16 cellular contexts compared by ENCODE assay signal in the genomic region with DNA sequence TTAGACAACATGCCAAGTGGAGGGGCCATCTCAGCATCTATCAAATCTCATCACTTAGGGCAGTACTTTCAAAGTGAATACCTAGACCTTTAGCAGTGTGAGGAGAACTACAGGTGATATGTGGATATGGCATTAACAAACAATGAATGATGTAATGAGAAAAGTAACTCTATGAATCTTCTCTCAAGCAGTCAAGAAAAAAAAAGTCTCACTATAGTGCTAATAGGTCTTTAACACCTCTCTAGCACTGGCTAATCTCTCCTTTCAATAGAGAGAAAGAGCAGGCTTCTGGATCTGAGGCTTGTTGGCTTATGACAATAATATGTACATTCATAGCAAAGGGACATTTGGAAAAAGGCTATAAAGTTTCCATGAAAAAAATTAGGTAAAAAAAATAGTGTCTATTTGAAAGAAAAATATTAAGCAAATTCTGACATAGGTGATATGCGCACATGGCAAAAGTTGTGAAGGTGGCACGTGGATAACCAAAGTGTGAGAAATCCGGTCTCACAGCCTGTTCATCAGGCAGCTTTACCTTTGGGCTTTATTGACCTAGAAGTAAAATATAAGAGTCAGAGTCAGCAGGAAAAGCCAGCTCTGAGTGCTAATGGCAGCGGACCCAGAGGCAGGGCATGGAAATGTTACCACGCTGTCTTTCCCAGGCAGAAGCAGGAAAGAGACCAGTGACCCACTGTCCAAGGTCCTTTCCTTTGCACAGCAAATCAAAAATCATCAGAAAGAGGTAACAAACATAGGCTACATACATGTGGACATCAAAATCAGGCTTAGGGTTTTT.
A peak's percentile ranks its signal among the peaks of the same experiment; 100 is the strongest.
DNase-seq lines count a peak whose midpoint lies in the region; ATAC-seq, FAIRE-seq and TF ChIP-seq lines count a peak whose summit lies in the region.
"Had no signal": no experiment of that assay in that cellular context is flagged by ENCODE, and none has a peak within 500 bp of the region (broad histone marks: within the 10 kb centered on the region; RNA-seq: fewer than 3 reads in every experiment).

No MANE protein-coding gene starts in this region.

- intact Hi-C loops in posterior vena cava (cut with DNase I) = no loop called here

- H3K27me3 ChIP-seq in bronchial epithelial cell (ENCODE audit: control insufficient read depth, insufficient read depth, low read length) = no peaks in the 10 kb centered on the region

- peaks cover 5 to 6% (median 6%) of the 10 kb centered on the region in 3 donors for H3K27me3 Mint-ChIP-seq in immature natural killer cell (ENCODE audit: low read depth in 3 of 3)
- H3K27me3 Mint-ChIP-seq: progenitor cell of endocrine pancreas had no signal

- DNase-seq in bronchial epithelial cell (ENCODE audit: low read depth) (peak; percentile 69), immature natural killer cell (peak; percentile 67 to 70 (median 70)), pulmonary artery endothelial cell (ENCODE audit: low read depth, low spot score) (peak; percentile 62), anterior cingulate cortex (lab: John Stamatoyannopoulos, UW) (no peak), posterior vena cava (ENCODE audit: low spot score) (no peak)
- DNase-seq: activated CD4-positive, alpha-beta T cell treated with anti-CD3 and anti-CD28 coated beads for 36 hours; activated naive CD8-positive, alpha-beta T cell treated with anti-CD3 and anti-CD28 coated beads, Interleukin-2, amount 10 ng/mL, durations not matched to agents 7 days and 5 days; activated T-cell treated with anti-CD3 and anti-CD28 coated beads, Interleukin-2, amount 50 U/mL, for 24 hours; midbrain; MM.1S; NCI-H1930; NCI-H774; SHP77 treated with DMSO at 0.1 percent for 48 hours had no signal

- H3K36me3 Mint-ChIP-seq in immature natural killer cell = peaks cover 0 to 5% (median 4%) of the 10 kb centered on the region in 3 donors
- H3K36me3 Mint-ChIP-seq: activated naive CD8-positive, alpha-beta T cell treated with anti-CD3 and anti-CD28 coated beads, Interleukin-2, amount 10 ng/mL, durations not matched to agents 7 days and 5 days had no signal

- TF ChIP-seq RAD21 in Ishikawa (IDR thresholded peaks at IDR 0.05; ENCODE audit: low read depth) = no peak

- no peak for TF ChIP-seq EP300 in Ishikawa (IDR thresholded peaks at IDR 0.05; ENCODE audit: borderline replicate concordance)

- peak overlapping the region; percentile 90 to 98 (median 95) for H3K27ac Mint-ChIP-seq in immature natural killer cell
- H3K27ac Mint-ChIP-seq: activated CD4-positive, alpha-beta T cell treated with anti-CD3 and anti-CD28 coated beads for 36 hours; activated naive CD8-positive, alpha-beta T cell treated with anti-CD3 and anti-CD28 coated beads, Interleukin-2, amount 10 ng/mL, durations not matched to agents 7 days and 5 days; activated T-cell treated with anti-CD3 and anti-CD28 coated beads, Interleukin-2, amount 50 U/mL, for 24 hours had no signal

- no peak for FAIRE-seq in bronchial epithelial cell (lab: Jason Lieb, UNC)

- ATAC-seq in GM18858 (IDR thresholded peaks at IDR 0.05; ENCODE audit: unreplicated experiment) = no peak
- ATAC-seq: activated CD4-positive, alpha-beta T cell treated with anti-CD3 and anti-CD28 coated beads for 36 hours had no signal

- no peak for TF ChIP-seq CTCF in bronchial epithelial cell (IDR thresholded peaks at IDR 0.05; ENCODE audit: insufficient read depth, low read length, severe bottlenecking)

- peaks cover 77 to 88% of the 10 kb centered on the region in 2 donors for H3K4me1 Mint-ChIP-seq in immature natural killer cell

- H3K9me3 Mint-ChIP-seq in immature natural killer cell = no peaks in the 10 kb centered on the region
- H3K9me3 Mint-ChIP-seq: activated naive CD8-positive, alpha-beta T cell treated with anti-CD3 and anti-CD28 coated beads, Interleukin-2, amount 10 ng/mL, durations not matched to agents 7 days and 5 days; activated T-cell treated with anti-CD3 and anti-CD28 coated beads, Interleukin-2, amount 50 U/mL, for 24 hours had no signal

- H3K4me3 Mint-ChIP-seq in immature natural killer cell = peak overlapping the region; percentile 55 to 79 (median 67)
- H3K4me3 Mint-ChIP-seq: activated CD4-positive, alpha-beta T cell treated with anti-CD3 and anti-CD28 coated beads for 36 hours; activated naive CD8-positive, alpha-beta T cell treated with anti-CD3 and anti-CD28 coated beads, Interleukin-2, amount 10 ng/mL, durations not matched to agents 7 days and 5 days; activated T-cell treated with anti-CD3 and anti-CD28 coated beads, Interleukin-2, amount 50 U/mL, for 24 hours had no signal

- no peaks in the 10 kb centered on the region for H3K36me3 ChIP-seq in bronchial epithelial cell (ENCODE audit: control insufficient read depth, insufficient read depth, low read length)

- no peak overlapping the region for H3K4me3 ChIP-seq in bronchial epithelial cell (ENCODE audit: low read depth, low read length)

TF ChIP-seq in Ishikawa, 13 proteins besides CTCF, POLR2A, EP300 and RAD21:
- TF ChIP-seq NFIC (IDR thresholded peaks at IDR 0.05) (no peak), YY1 (IDR thresholded peaks at IDR 0.05; ENCODE audit: low read depth) (no peak)
- TF ChIP-seq, protein P1, sequence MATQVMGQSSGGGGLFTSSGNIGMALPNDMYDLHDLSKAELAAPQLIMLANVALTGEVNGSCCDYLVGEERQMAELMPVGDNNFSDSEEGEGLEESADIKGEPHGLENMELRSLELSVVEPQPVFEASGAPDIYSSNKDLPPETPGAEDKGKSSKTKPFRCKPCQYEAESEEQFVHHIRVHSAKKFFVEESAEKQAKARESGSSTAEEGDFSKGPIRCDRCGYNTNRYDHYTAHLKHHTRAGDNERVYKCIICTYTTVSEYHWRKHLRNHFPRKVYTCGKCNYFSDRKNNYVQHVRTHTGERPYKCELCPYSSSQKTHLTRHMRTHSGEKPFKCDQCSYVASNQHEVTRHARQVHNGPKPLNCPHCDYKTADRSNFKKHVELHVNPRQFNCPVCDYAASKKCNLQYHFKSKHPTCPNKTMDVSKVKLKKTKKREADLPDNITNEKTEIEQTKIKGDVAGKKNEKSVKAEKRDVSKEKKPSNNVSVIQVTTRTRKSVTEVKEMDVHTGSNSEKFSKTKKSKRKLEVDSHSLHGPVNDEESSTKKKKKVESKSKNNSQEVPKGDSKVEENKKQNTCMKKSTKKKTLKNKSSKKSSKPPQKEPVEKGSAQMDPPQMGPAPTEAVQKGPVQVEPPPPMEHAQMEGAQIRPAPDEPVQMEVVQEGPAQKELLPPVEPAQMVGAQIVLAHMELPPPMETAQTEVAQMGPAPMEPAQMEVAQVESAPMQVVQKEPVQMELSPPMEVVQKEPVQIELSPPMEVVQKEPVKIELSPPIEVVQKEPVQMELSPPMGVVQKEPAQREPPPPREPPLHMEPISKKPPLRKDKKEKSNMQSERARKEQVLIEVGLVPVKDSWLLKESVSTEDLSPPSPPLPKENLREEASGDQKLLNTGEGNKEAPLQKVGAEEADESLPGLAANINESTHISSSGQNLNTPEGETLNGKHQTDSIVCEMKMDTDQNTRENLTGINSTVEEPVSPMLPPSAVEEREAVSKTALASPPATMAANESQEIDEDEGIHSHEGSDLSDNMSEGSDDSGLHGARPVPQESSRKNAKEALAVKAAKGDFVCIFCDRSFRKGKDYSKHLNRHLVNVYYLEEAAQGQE (IDR thresholded peaks at IDR 0.05; ENCODE audit: low read depth) = peak; percentile 53; the same call in 1 of the 2 replicates

Comparison
In these comparisons a context has a peak if more than half of its experiments do, and no peak if none do; other contexts are left out.
1. DNase-seq: peak in bronchial epithelial cell (single experiment), immature natural killer cell (3 of 3) and pulmonary artery endothelial cell (single experiment); none in anterior cingulate cortex (0 of 58) and posterior vena cava (single experiment).